In genomic region chr7:44603208-44603607, GRCh38 we compare ENCODE assay signal across 17 cellular contexts.
"Had no signal": no experiment of that assay in that cellular context is flagged by ENCODE, and none has a peak within 500 bp of the region (broad histone marks: within the 10 kb centered on the region; RNA-seq: fewer than 3 reads in every experiment).

No MANE protein-coding gene starts in this region.

- H3K27ac ChIP-seq: esophagus squamous epithelium, gastroesophageal sphincter, hepatocyte, left ventricle myocardium inferior, lower lobe of right lung, right atrium auricular region had no signal

- H3K9me3 ChIP-seq: esophagus squamous epithelium, gastroesophageal sphincter, left ventricle myocardium inferior, lower lobe of right lung, right atrium auricular region had no signal

- H3K9me3 Mint-ChIP-seq: memory B cell, mesothelial cell of epicardium, natural killer cell had no signal

- H3K36me3 ChIP-seq: esophagus squamous epithelium, gastroesophageal sphincter, lower lobe of right lung, right atrium auricular region had no signal

- H3K4me3 ChIP-seq: esophagus squamous epithelium, gastroesophageal sphincter, hepatocyte, left ventricle myocardium inferior, lower lobe of right lung, right atrium auricular region had no signal

- H3K36me3 Mint-ChIP-seq: memory B cell, mesothelial cell of epicardium, natural killer cell had no signal

- ATAC-seq: gastroesophageal sphincter, left cardiac atrium, lower lobe of right lung, natural killer cell had no signal

- H3K27me3 ChIP-seq: gastroesophageal sphincter, hepatocyte, right atrium auricular region had no signal

- H3K27ac Mint-ChIP-seq: memory B cell, mesothelial cell of epicardium, natural killer cell had no signal

- DNase-seq: dermis blood vessel endothelial cell; esophagus squamous epithelium; foreskin fibroblast; kidney; left cardiac atrium; left ventricle myocardium inferior; lower lobe of right lung; natural killer cell; small intestine; stimulated activated CD4-positive, alpha-beta T cell treated with anti-CD3 and anti-CD28 coated beads, Interleukin-12 subunit alpha, Interleukin-12 subunit beta, amount 100 ng/mL, for 4 hours; stimulated activated naive CD4-positive, alpha-beta T cell treated with Interleukin-2 at 50 U/mL for 16 hours; trophoblast cell had no signal
